Comparison of ENCODE assay signal across 1 cellular context in the genomic region with DNA sequence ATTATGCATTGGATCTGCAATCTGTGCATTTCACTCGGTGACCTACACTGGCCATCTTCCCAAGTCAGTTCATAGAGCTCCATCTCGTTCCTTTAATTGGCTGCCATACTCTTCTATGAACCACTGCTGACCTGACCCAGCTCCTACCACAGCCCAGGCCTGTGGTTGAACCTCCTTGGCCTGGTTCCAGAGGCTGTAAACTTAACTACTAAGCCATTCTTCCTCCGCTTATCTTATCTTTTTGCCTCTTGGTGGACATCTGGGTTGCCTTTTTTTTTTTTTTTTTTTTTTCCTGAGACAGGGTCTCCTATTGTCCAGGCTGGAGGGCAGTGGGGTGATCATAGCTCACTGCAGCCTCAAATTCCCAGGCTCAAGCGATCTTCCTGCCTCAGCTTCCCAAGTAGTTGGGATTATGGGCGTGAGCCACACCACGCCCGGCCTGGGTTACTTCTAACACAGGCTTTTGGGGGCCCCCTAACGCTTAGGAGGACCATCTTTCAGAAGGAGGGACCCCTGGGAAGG.
TF ChIP-seq lines count a peak whose summit lies in the region.

No MANE protein-coding gene starts in this region.

TF ChIP-seq in A549, 52 proteins besides CTCF, POLR2A, EP300 and RAD21 (continued from another document):
- TF ChIP-seq HMGXB4 (CRISPR knock-in tag; IDR thresholded peaks at IDR 0.05; ENCODE audit: borderline replicate concordance) (no peak), CHD2 (IDR thresholded peaks at IDR 0.05; ENCODE audit: low read length, partially characterized antibody) (no peak), MYC (IDR thresholded peaks at IDR 0.05; ENCODE audit: borderline replicate concordance, low read length) (no peak), ESRRA (IDR thresholded peaks at IDR 0.05; ENCODE audit: borderline replicate concordance, low read length) (no peak)
- TF ChIP-seq, protein P1, sequence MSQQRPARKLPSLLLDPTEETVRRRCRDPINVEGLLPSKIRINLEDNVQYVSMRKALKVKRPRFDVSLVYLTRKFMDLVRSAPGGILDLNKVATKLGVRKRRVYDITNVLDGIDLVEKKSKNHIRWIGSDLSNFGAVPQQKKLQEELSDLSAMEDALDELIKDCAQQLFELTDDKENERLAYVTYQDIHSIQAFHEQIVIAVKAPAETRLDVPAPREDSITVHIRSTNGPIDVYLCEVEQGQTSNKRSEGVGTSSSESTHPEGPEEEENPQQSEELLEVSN (IDR thresholded peaks at IDR 0.05; ENCODE audit: borderline replicate concordance, low read depth) = no peak
